ENCODE assay signal across 8 cellular contexts in genomic region chr2:201233192-201234166, GRCh38. TPM values are rescaled to one million over a fixed set of nuclear protein-coding genes. Genes with fewer than 3 reads are reported as not detected.
DNase-seq lines count a peak whose midpoint lies in the region; ATAC-seq and TF ChIP-seq lines count a peak whose summit lies in the region.

No MANE protein-coding gene starts in this region.

- ATAC-seq in GM21528 (IDR thresholded peaks at IDR 0.05; ENCODE audit: low FRiP score, unreplicated experiment), result peak; percentile 95
- ATAC-seq in PC-3, result peak; percentile 87
- ATAC-seq in activated T-cell treated with anti-CD3 and anti-CD28 coated beads, Interleukin-2, amount 50 U/mL, for 4 hours, result peak; percentile 94 to 96

- TF ChIP-seq POLR2A in spleen (IDR thresholded peaks at IDR 0.05), result peak in 2 of 3 donors; percentile 17 to 69

- H3K9me3 ChIP-seq in HUES64 (ENCODE audit: insufficient read depth, low read depth, low read length), result no peaks in the 10 kb centered on the region
- H3K9me3 ChIP-seq in PC-3 (ENCODE audit: low read length), result no peaks in the 10 kb centered on the region
- H3K9me3 ChIP-seq in spleen, result no peaks in the 10 kb centered on the region

- H3K36me3 ChIP-seq in HUES64 (ENCODE audit: insufficient read depth, low read length) (no peaks in the 10 kb centered on the region), PC-3 (ENCODE audit: low read depth, low read length) (no peaks in the 10 kb centered on the region), spleen (peaks cover 0 to 10% (median 0%) of the 10 kb centered on the region in 6 donors)

- no peaks in the 10 kb centered on the region for H3K9me3 Mint-ChIP-seq in activated T-cell treated with anti-CD3 and anti-CD28 coated beads, Interleukin-2, amount 50 U/mL, for 4 hours

- no peaks in the 10 kb centered on the region for H3K27me3 Mint-ChIP-seq in activated T-cell treated with anti-CD3 and anti-CD28 coated beads, Interleukin-2, amount 50 U/mL, for 4 hours (ENCODE audit: low read depth)

- DNase-seq in Daoy (ENCODE audit: low read depth) (peak; percentile 90), PC-3 (peak; percentile 94), cardiac septum (ENCODE audit: low spot score) (peak; percentile 84), spleen (peak; percentile 93), amniotic stem cell (lab: John Stamatoyannopoulos, UW) (no peak)
- peak; percentile 77 for DNase-seq in activated T-cell treated with anti-CD3 and anti-CD28 coated beads, Interleukin-2, amount 50 U/mL, for 4 hours

- no peaks in the 10 kb centered on the region for H3K4me1 ChIP-seq in HUES64 (ENCODE audit: insufficient read depth, low read length)
- H3K4me1 ChIP-seq in PC-3 (ENCODE audit: insufficient read depth, low read length), result peaks cover 30% of the 10 kb centered on the region
- peaks cover 40 to 81% (median 67%) of the 10 kb centered on the region in 6 donors for H3K4me1 ChIP-seq in spleen

- H3K4me3 Mint-ChIP-seq in activated T-cell treated with anti-CD3 and anti-CD28 coated beads, Interleukin-2, amount 50 U/mL, for 4 hours, result peak overlapping the region; percentile 95

- H3K9ac ChIP-seq in HUES64 (ENCODE audit: low read depth, low read length) (no peak overlapping the region), PC-3 (ENCODE audit: low read length) (peak overlapping the region; percentile 82)

- H3K27ac ChIP-seq in HUES64 (ENCODE audit: low read depth, low read length) (no peak overlapping the region), PC-3 (ENCODE audit: low read length) (peak overlapping the region; percentile 68), spleen (peak overlapping the region; percentile 74 to 92 (median 89))

- peaks cover 14% of the 10 kb centered on the region; the same call in 1 of the 2 replicates for H4K20me1 ChIP-seq in PC-3 (ENCODE audit: low read length)

- POLR2A ChIA-PET in PC-3 (lab: Charles Lee; ENCODE audit: unreplicated experiment), result interaction anchor here (0.6 to 1.9 kb wide), 5 partner anchors 22 to 324 kb away, joined by 3 to 13 read pairs (median 7); partner anchors contain the start of gene CASP10

- H3K4me1 Mint-ChIP-seq in activated T-cell treated with anti-CD3 and anti-CD28 coated beads, Interleukin-2, amount 50 U/mL, for 4 hours (ENCODE audit: low read depth), result peaks cover 55% of the 10 kb centered on the region

- TF ChIP-seq CTCF in PC-3 (conservative IDR thresholded peaks at IDR 0.05; ENCODE audit: low read depth, low read length), result no peak
- peak in 5 of 11 experiments; percentile 9 to 39 (median 21) for TF ChIP-seq CTCF in spleen (IDR thresholded peaks at IDR 0.05 in 8 of 11, conservative IDR thresholded peaks at IDR 0.05 in 3 of 11)

- peaks cover 44% of the 10 kb centered on the region for H3K79me2 ChIP-seq in PC-3 (ENCODE audit: low read length)

- peak overlapping the region; percentile 91 for H3K4me2 ChIP-seq in PC-3 (ENCODE audit: low read length)

- H3K27me3 ChIP-seq in HUES64 (ENCODE audit: insufficient read depth, low read length) (no peaks in the 10 kb centered on the region), PC-3 (ENCODE audit: low read length) (no peaks in the 10 kb centered on the region), spleen (replicated peaks in 1 of 7) (no peaks in the 10 kb centered on the region)

- peak overlapping the region; percentile 69 for H2AFZ ChIP-seq in PC-3 (ENCODE audit: low read length)

- H3K4me3 ChIP-seq in HUES64 (ENCODE audit: low read length) (peak overlapping the region; percentile 43), PC-3 (ENCODE audit: low read length) (peak overlapping the region; percentile 88), spleen (peak overlapping the region; percentile 53 to 83 (median 56))

- H3K9me2 ChIP-seq in PC-3 (replicated peaks; ENCODE audit: low read length), result no peaks in the 10 kb centered on the region

- WGBS in HUES64, result 75% methylated on average over 17 of the region's 17 CpGs
- 8 to 21% (median 14%) methylated on average over 15 to 17 of the region's 17 CpGs for WGBS in spleen, 5 donors

- intact Hi-C loops in PC-3 (cut with micrococcal nuclease), result loop anchor here (1.0 to 10.0 kb wide), 6 partner anchors 116 to 464 kb away; partner anchors contain the start of genes CFLAR, HYCC2, MPP4 and NDUFB3
- intact Hi-C loops in cardiac septum (cut with DNase I), result loop anchor here (2.0 to 10.0 kb wide), 2 partner anchors 51 to 411 kb away; partner anchors contain the start of genes CASP10 and TMEM237
- intact Hi-C loops in spleen (cut with DNase I; ENCODE audit: low total_unique reads), result loop anchor here (2.0 kb wide), 1 partner anchor 51 kb away; the partner anchor contains the start of gene CASP10

- H3K36me3 Mint-ChIP-seq in activated T-cell treated with anti-CD3 and anti-CD28 coated beads, Interleukin-2, amount 50 U/mL, for 4 hours (ENCODE audit: insufficient read depth), result peaks cover 10% of the 10 kb centered on the region

- H3F3A ChIP-seq in PC-3 (ENCODE audit: low read length, unreplicated experiment), result no peaks in the 10 kb centered on the region

- CTCF ChIA-PET in PC-3 (lab: Charles Lee), result interaction anchor here (0.6 to 2.3 kb wide), 3 partner anchors 51 to 1785 kb away, joined by 3 to 38 read pairs (median 6); partner anchors contain the start of gene CASP10

- TSS peak; percentile 79 for BruUV-seq in PC-3 (replicated peaks; lab: Mats Ljungman, UMichigan)

RNA-seq across cellular contexts. Expression of gene CASP8, which starts 26.9 kb away (rescaled TPM):
- 18.5 and 33.4 TPM in 2 replicates for total RNA-seq in Daoy (2014; rRNA removed; shearing (Covaris generic))
- 2.9 TPM for polyA plus RNA-seq in HUES64 (2013, experiment 1 of 2)
- polyA plus RNA-seq in HUES64 (2013, experiment 2 of 2), result 4.2 TPM
- total RNA-seq in PC-3 (2014; rRNA removed) (22.2 and 29.4 TPM in 2 replicates), cardiac septum (4.5 TPM), spleen (100 to 1,000 TPM in 1 of 7 donors, 10 to 100 TPM in 6; 67.1 to 100 (median 91.8) TPM)
- total RNA-seq in activated T-cell treated with anti-CD3 and anti-CD28 coated beads, Interleukin-2, amount 50 U/mL, for 4 hours, result 10 to 100 TPM; 31.6 to 45.8 (median 36.9) TPM
- polyA plus RNA-seq in spleen, result 10 to 100 TPM; 20.3 to 41.9 (median 29.3) TPM

RNA-seq across cellular contexts. Expression of gene CASP10, which starts 50.5 kb away (rescaled TPM):
- 2.3 and 2.9 TPM in 2 replicates for total RNA-seq in Daoy (2014; rRNA removed; shearing (Covaris generic))
- 1.6 TPM for polyA plus RNA-seq in HUES64 (2013, experiment 1 of 2)
- 1.7 TPM for polyA plus RNA-seq in HUES64 (2013, experiment 2 of 2)
- total RNA-seq in PC-3 (2014; rRNA removed) (1.3 and 4.2 TPM in 2 replicates), cardiac septum (5.0 TPM), spleen (10 to 100 TPM; 42.5 to 75.6 (median 55.3) TPM)
- 1 to 10 TPM; 3.4 to 4.8 (median 4.4) TPM for total RNA-seq in activated T-cell treated with anti-CD3 and anti-CD28 coated beads, Interleukin-2, amount 50 U/mL, for 4 hours
- 10 to 100 TPM in 2 of 3 donors, 1 to 10 TPM in 1; 5.6 to 13.3 (median 10.2) TPM for polyA plus RNA-seq in spleen
